1 cellular context compared by ENCODE assay signal in the genomic region with DNA sequence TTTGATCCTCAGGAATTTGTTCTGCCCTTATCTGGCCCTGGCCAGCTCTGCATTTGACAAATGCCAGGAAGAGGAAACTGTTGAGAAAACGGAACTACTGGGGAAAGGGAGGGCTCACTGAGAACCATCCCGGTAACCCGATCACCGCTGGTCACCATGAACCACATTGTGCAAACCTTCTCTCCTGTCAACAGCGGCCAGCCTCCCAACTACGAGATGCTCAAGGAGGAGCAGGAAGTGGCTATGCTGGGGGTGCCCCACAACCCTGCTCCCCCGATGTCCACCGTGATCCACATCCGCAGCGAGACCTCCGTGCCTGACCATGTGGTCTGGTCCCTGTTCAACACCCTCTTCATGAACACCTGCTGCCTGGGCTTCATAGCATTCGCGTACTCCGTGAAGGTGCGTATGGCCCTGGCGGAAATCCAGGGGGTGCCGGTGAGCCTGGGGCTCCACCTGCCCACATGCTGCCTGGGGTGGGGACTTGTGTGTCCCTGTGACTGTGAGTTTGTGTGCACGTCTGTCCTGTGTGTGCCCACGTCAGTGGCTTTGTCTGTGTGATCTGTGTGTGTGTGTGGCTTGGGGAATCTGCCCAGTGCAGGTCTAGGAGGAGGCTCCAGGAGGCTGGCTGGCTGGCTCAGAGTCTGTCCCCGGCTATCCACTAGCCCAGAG.
TF ChIP-seq lines count a peak whose summit lies in the region.

No MANE protein-coding gene starts in this region.

TF ChIP-seq in HepG2, 621 proteins besides CTCF, POLR2A, EP300 and RAD21 (continued from another document):
- peak; percentile 30; the same call in 1 of the 2 replicates for TF ChIP-seq GATAD1 (CRISPR knock-in tag; IDR thresholded peaks at IDR 0.05)
- TF ChIP-seq HOXA3 (CRISPR knock-in tag; IDR thresholded peaks at IDR 0.05) = peak; percentile 15; the same call in 1 of the 2 replicates
